9 cellular contexts compared by ENCODE assay signal in the genomic region with DNA sequence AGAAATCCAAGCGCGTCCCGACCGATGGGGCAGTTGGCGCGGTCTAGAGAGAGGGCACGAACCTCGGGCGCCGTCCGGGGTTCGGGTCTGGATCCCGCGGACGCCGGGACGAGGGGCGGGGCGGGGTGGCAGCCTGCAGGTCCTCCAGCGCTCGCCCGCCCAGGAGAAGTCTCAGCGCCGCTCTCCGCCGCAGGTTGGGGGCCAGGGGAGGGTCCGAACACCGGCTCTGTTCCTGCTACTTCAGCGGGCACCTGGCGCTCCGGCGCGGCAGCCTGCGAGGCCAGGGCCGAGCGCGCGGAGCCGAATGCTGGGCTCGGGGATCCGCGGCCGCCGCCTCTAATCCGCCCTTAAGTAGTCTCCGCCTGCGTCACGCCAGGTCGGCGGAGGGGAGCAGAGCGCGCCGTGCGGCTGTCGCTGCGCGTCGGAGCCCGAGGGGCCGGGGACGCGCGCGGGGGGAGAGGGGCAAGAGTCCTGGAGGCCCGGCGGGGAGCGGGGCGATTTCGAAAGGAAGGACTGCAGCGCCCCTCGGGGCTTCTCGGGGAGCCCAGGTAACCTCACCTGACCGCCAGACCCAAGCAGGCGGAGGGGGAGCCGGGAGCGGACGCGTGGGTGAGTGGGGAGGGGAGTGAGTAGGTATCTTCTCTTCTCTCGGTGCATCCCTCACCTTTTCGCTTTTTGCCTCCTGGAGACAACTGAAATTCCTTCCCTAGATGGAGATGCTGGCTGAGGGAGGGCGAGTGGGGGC. TPM values are rescaled to one million over a fixed set of nuclear protein-coding genes. Genes with fewer than 3 reads are reported as not detected.
DNase-seq lines count a peak whose midpoint lies in the region; ATAC-seq and TF ChIP-seq lines count a peak whose summit lies in the region.
"Had no signal": no experiment of that assay in that cellular context is flagged by ENCODE, and none has a peak within 500 bp of the region (broad histone marks: within the 10 kb centered on the region; RNA-seq: fewer than 3 reads in every experiment).

A gene (minus strand): TSS at position 325 of the 745 bp plus-strand sequence. CDS start 510 bp downstream, outside the sequence.

- H3K27ac ChIP-seq in mammary epithelial cell (ENCODE audit: insufficient read depth, low read depth, low read length) (no peak within 1 kb of the TSS), mesodermal cell (ENCODE audit: low read depth, low read length, severe bottlenecking) (no peak within 1 kb of the TSS), aorta (ENCODE audit: low read depth in 1 of 2, low read length in 2 of 2) (no peak within 1 kb of the TSS)
- H3K27ac ChIP-seq in effector memory CD4-positive, alpha-beta T cell (ENCODE audit: insufficient read depth, low read length, poor library complexity, severe bottlenecking), result no peak within 1 kb of the TSS

- CTCF ChIA-PET in mammary epithelial cell (lab: Charles Lee; ENCODE audit: low non-redundant PET), result no interaction called here

- no peaks in the 10 kb centered on the region for H3K79me2 ChIP-seq in mammary epithelial cell (ENCODE audit: insufficient read depth, low read length)

- H3K9ac ChIP-seq in mammary epithelial cell (ENCODE audit: insufficient read depth, low read length), result no peak within 1 kb of the TSS

- DNase-seq in stimulated activated CD4-positive, alpha-beta T cell treated with anti-CD3 and anti-CD28 coated beads, Interleukin-15, amount 100 ng/mL, for 24 hours, result peak; percentile 7
- no peak for DNase-seq in stimulated activated CD4-positive, alpha-beta T cell treated with anti-CD3 and anti-CD28 coated beads, Interleukin-4, amount 100 ng/mL, for 24 hours
- DNase-seq in mammary epithelial cell, result no peak
- DNase-seq in aorta, result peak in 1 of 2 donors; percentile 75
- DNase-seq in effector memory CD4-positive, alpha-beta T cell, result no peak
- DNase-seq in omental fat pad (ENCODE audit: low spot score), result no peak

- H3K27me3 ChIP-seq in mammary epithelial cell (ENCODE audit: insufficient read depth, low read length), result peaks cover 43% of the 10 kb centered on the region
- peaks cover 0 to 3% of the 10 kb centered on the region in 2 donors for H3K27me3 ChIP-seq in aorta (ENCODE audit: control insufficient read depth in 1 of 2, insufficient read depth in 2 of 2, low read length in 1 of 2)
- H3K27me3 ChIP-seq in effector memory CD4-positive, alpha-beta T cell (replicated peaks; ENCODE audit: control insufficient read depth, insufficient read depth, low read length, poor library complexity, severe bottlenecking), result peaks cover 2% of the 10 kb centered on the region

- peaks cover 1% of the 10 kb centered on the region for H4K20me1 ChIP-seq in mammary epithelial cell (ENCODE audit: insufficient read depth, low read length)

- TF ChIP-seq CTCF in mammary epithelial cell (conservative IDR thresholded peaks at IDR 0.05 in 1 of 2, IDR thresholded peaks at IDR 0.05 in 1 of 2; ENCODE audit: extremely low read depth in 1 of 2, insufficient read depth in 1 of 2, low read depth in 1 of 2, low read length in 2 of 2) (no peak), omental fat pad (IDR thresholded peaks at IDR 0.05) (no peak)

- 2% methylated on average over 8 of the region's 81 CpGs for WGBS in mammary epithelial cell (ENCODE audit: low coverage, missing lambda C conversion rate)
- 1% methylated on average over 46 to 68 of the region's 81 CpGs for WGBS in mesodermal cell (ENCODE audit: insufficient coverage in 2 of 2), 2 experiments
- 1% methylated on average over 67 to 81 of the region's 81 CpGs for WGBS in aorta, 2 donors

- H3K9me3 ChIP-seq in mammary epithelial cell (replicated peaks; ENCODE audit: insufficient read depth, low read length) (no peaks in the 10 kb centered on the region), mesodermal cell (ENCODE audit: control insufficient read depth, low read length) (no peaks in the 10 kb centered on the region), aorta (ENCODE audit: control insufficient read depth, low read length) (no peaks in the 10 kb centered on the region)
- H3K9me3 ChIP-seq in effector memory CD4-positive, alpha-beta T cell (ENCODE audit: control insufficient read depth, low read length), result no peaks in the 10 kb centered on the region

- peak within 1 kb of the TSS in 2 of 3 experiments; percentile 27 to 28 for H3K4me3 ChIP-seq in mammary epithelial cell (replicated peaks in 1 of 3; ENCODE audit: insufficient read depth in 1 of 3, low read depth in 2 of 3, low read length in 3 of 3)
- peak within 1 kb of the TSS; percentile 42 for H3K4me3 ChIP-seq in mesodermal cell (ENCODE audit: extremely low read depth, insufficient read depth, low read length, poor library complexity, severe bottlenecking)
- H3K4me3 ChIP-seq in aorta (ENCODE audit: low read length in 2 of 2), result peak within 1 kb of the TSS; percentile 8 to 36
- H3K4me3 ChIP-seq in effector memory CD4-positive, alpha-beta T cell (ENCODE audit: insufficient read depth, low read depth, low read length, poor library complexity, severe bottlenecking), result no peak within 1 kb of the TSS

- no TSS peak for BruUV-seq in mammary epithelial cell (replicated peaks; lab: Mats Ljungman, UMichigan)

- peak within 1 kb of the TSS; percentile 81 for H3K4me2 ChIP-seq in mammary epithelial cell (ENCODE audit: insufficient read depth, low read depth, low read length)

- dilution Hi-C loops in mammary epithelial cell (cut with HindIII; ENCODE audit: low sequenced_read_pairs), result loop anchor here (5.0 kb wide), 1 partner anchor 33 kb away; no protein-coding TSS in a partner anchor

- intact Hi-C loops in mammary epithelial cell (cut with micrococcal nuclease), result no loop called here
- intact Hi-C loops in aorta (cut with DNase I), result no loop called here

- peak within 1 kb of the TSS; percentile 29 for H2AFZ ChIP-seq in mammary epithelial cell (ENCODE audit: low read depth, low read length)

- no peaks in the 10 kb centered on the region for H3K36me3 ChIP-seq in mammary epithelial cell (ENCODE audit: insufficient read depth, low read length)
- H3K36me3 ChIP-seq in mesodermal cell (ENCODE audit: control insufficient read depth, insufficient read depth, low read length), result no peaks in the 10 kb centered on the region
- H3K36me3 ChIP-seq in aorta (ENCODE audit: control insufficient read depth in 1 of 2, insufficient read depth in 2 of 2, low read length in 1 of 2), result no peaks in the 10 kb centered on the region
- no peaks in the 10 kb centered on the region for H3K36me3 ChIP-seq in effector memory CD4-positive, alpha-beta T cell (ENCODE audit: control insufficient read depth, insufficient read depth, low read length)

- in situ Hi-C loops in mammary epithelial cell (cut with MboI; ENCODE audit: low sequenced_read_pairs in 2 of 2), result no loop called here

- ATAC-seq in aorta (ENCODE audit: low FRiP score) (no peak), HG03045 (IDR thresholded peaks at IDR 0.05; ENCODE audit: unreplicated experiment) (no peak), omental fat pad (ENCODE audit: low FRiP score) (no peak)

- H3K4me1 ChIP-seq in mammary epithelial cell (ENCODE audit: insufficient read depth, low read length), result peaks cover 7% of the 10 kb centered on the region
- H3K4me1 ChIP-seq in mesodermal cell (ENCODE audit: control insufficient read depth, insufficient read depth, low read length, poor library complexity, severe bottlenecking), result no peaks in the 10 kb centered on the region
- no peaks in the 10 kb centered on the region for H3K4me1 ChIP-seq in aorta (ENCODE audit: control insufficient read depth in 1 of 2, insufficient read depth in 2 of 2, low read length in 2 of 2)
- no peaks in the 10 kb centered on the region for H3K4me1 ChIP-seq in effector memory CD4-positive, alpha-beta T cell (ENCODE audit: control insufficient read depth, insufficient read depth, low read length, poor library complexity, severe bottlenecking)

RNA-seq across cellular contexts. Expression of the gene that starts here (rescaled TPM):
- not detected for total RNA-seq in mammary epithelial cell
- polyA plus RNA-seq in mammary epithelial cell, result not detected
- polyA minus RNA-seq in mammary epithelial cell, result not detected
- 1.5 TPM for polyA plus RNA-seq in mesodermal cell (2013, experiment 1 of 2)
- 0.76 TPM for polyA plus RNA-seq in mesodermal cell (2013, experiment 2 of 2)
- total RNA-seq in aorta, result under 1 TPM in 1 of 2 donors, not detected in 1; 0.13 TPM
- polyA plus RNA-seq in aorta, result not detected
- not detected for total RNA-seq in omental fat pad
- total RNA-seq: kidney epithelial cell had no signal
